ENCODE assay signal across 21 cellular contexts in the genomic region with DNA sequence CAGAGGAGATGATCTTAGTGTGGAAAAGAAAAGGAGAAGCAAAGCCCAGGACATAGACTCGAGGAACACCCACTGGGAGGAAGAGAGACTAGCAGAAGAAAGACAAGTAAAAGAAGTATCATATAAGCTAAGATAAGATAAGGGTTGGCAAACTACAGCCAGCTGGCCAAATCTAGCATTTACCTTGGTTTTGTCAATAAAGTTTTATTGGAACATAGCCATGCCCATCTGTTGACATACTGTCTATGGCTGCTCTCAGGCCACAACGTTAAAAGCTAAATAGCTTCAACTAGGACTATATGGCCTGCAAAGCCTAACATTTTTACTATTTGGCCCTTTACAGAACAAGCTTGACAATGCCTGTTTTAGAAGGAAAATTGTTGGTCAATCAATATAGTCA.
DNase-seq lines count a peak whose midpoint lies in the region; ATAC-seq, FAIRE-seq and TF ChIP-seq lines count a peak whose summit lies in the region.
"Had no signal": no experiment of that assay in that cellular context is flagged by ENCODE, and none has a peak within 500 bp of the region (broad histone marks: within the 10 kb centered on the region; RNA-seq: fewer than 3 reads in every experiment).

No MANE protein-coding gene starts in this region.

- ATAC-seq in GM12878 (no peak), HG03159 (IDR thresholded peaks at IDR 0.05; ENCODE audit: unreplicated experiment) (no peak)
- ATAC-seq in activated naive CD4-positive, alpha-beta T cell treated with anti-CD3 and anti-CD28 coated beads, Interleukin-2, amount 50 U/mL, for 72 hours = no peak
- ATAC-seq: CD8-positive, alpha-beta T cell had no signal

- SMC1A ChIA-PET in GM12878 (lab: Charles Lee; ENCODE audit: uncharacterized antibody, unreplicated experiment) = interaction anchor here (0.8 to 1.8 kb wide), 5 partner anchors 12 to 71 kb away, joined by 3 to 8 read pairs (median 5); no protein-coding TSS in a partner anchor

- no peak for TF ChIP-seq EP300 in GM12878 (IDR thresholded peaks at IDR 0.05; ENCODE audit: borderline replicate concordance in 1 of 2, control insufficient read depth in 1 of 2, low read depth in 2 of 2, low read length in 2 of 2)
- no peak for TF ChIP-seq EP300 in esophagus muscularis mucosa (IDR thresholded peaks at IDR 0.05)

- intact Hi-C loops in Caco-2 (cut with micrococcal nuclease; ENCODE audit: unreplicated experiment) = no loop called here
- intact Hi-C loops in GM12878 (cut with micrococcal nuclease; ENCODE audit: unreplicated experiment) = no loop called here
- intact Hi-C loops in esophagus muscularis mucosa (cut with DNase I) = no loop called here

- DNase-seq in Caco-2 = no peak
- no peak for DNase-seq in GM12878 (ENCODE audit: low read depth, low spot score)
- DNase-seq in esophagus muscularis mucosa (ENCODE audit: extremely low spot score) = no peak
- no peak for DNase-seq in activated naive CD4-positive, alpha-beta T cell treated with anti-CD3 and anti-CD28 coated beads, Interleukin-2, amount 50 U/mL, for 72 hours (ENCODE audit: low spot score in 2 of 2)
- DNase-seq in stimulated activated CD4-positive, alpha-beta T cell treated with anti-CD3 and anti-CD28 coated beads, Interleukin-12 subunit alpha, Interleukin-12 subunit beta, amount 100 ng/mL, for 4 hours = no peak
- no peak for DNase-seq in 8988T
- DNase-seq: CD4-positive, CD25-positive, alpha-beta regulatory T cell; CD8-positive, alpha-beta T cell; DMS53; DMS79 treated with DMSO at 0.1 percent for 48 hours; GF-D8; GM23248; H7; HCEC 1CT had no signal

- CTCF ChIA-PET in Caco-2 (lab: Charles Lee) (no interaction called here), GM12878 (lab: Yijun Ruan, JAX) (interaction anchor here (0.8 to 1.4 kb wide), 6 partner anchors 11 to 434 kb away, joined by 3 to 6 read pairs (median 4); no protein-coding TSS in a partner anchor)

- no peak overlapping the region for H3K27ac ChIP-seq in GM12878 (ENCODE audit: control insufficient read depth, insufficient read depth)
- peak overlapping the region in 3 of 4 donors; percentile 3 to 44 (median 42) for H3K27ac ChIP-seq in esophagus muscularis mucosa (replicated peaks in 1 of 4)
- H3K27ac ChIP-seq: BLaER1, C4-2B, GM23248 had no signal

- no peak for TF ChIP-seq CTCF in Caco-2 (IDR thresholded peaks at IDR 0.05; ENCODE audit: insufficient read depth in 1 of 2, low read depth in 1 of 2, low read length in 1 of 2, severe bottlenecking in 1 of 2, unreplicated experiment in 1 of 2)
- no peak for TF ChIP-seq CTCF in GM12878 (IDR thresholded peaks at IDR 0.05 in 2 of 3, conservative IDR thresholded peaks at IDR 0.05 in 1 of 3; ENCODE audit: control insufficient read depth in 2 of 3, extremely low read depth in 1 of 3, insufficient read depth in 1 of 3, low read depth in 3 of 3, low read length in 3 of 3)
- no peak for TF ChIP-seq CTCF in esophagus muscularis mucosa (IDR thresholded peaks at IDR 0.05)
- no peak for TF ChIP-seq CTCF in nephron (IDR thresholded peaks at IDR 0.05; ENCODE audit: unreplicated experiment in 3 of 3)

- H3K4me1 Mint-ChIP-seq in Caco-2 (ENCODE audit: low read depth, unreplicated experiment) (peaks cover 18% of the 10 kb centered on the region), nephron (peaks cover 37% of the 10 kb centered on the region)

- H3K4me2 ChIP-seq in GM12878 (ENCODE audit: control insufficient read depth, insufficient read depth) = no peak overlapping the region
- H3K4me2 ChIP-seq: BLaER1 had no signal

- no peaks in the 10 kb centered on the region for H3K36me3 Mint-ChIP-seq in Caco-2 (ENCODE audit: insufficient read depth, unreplicated experiment)
- H3K36me3 Mint-ChIP-seq in nephron (ENCODE audit: low read depth) = peaks cover 29% of the 10 kb centered on the region
- H3K36me3 Mint-ChIP-seq in activated naive CD4-positive, alpha-beta T cell treated with anti-CD3 and anti-CD28 coated beads, Interleukin-2, amount 50 U/mL, for 72 hours = peaks cover 0 to 6% of the 10 kb centered on the region in 2 donors
- H3K36me3 Mint-ChIP-seq: CD4-positive, CD25-positive, alpha-beta regulatory T cell; CD8-positive, alpha-beta T cell had no signal

- no peaks in the 10 kb centered on the region for H4K20me1 ChIP-seq in GM12878 (ENCODE audit: control insufficient read depth, insufficient read depth)
- H4K20me1 ChIP-seq: BLaER1 had no signal

- no peak overlapping the region for H2AFZ ChIP-seq in GM12878 (ENCODE audit: control insufficient read depth, low read depth, low read length)
- H2AFZ ChIP-seq: GM23248 had no signal

- H3K9me3 ChIP-seq in Caco-2 (no peaks in the 10 kb centered on the region), GM12878 (replicated peaks; ENCODE audit: control insufficient read depth, insufficient read depth, low read length) (no peaks in the 10 kb centered on the region), esophagus muscularis mucosa (peaks cover 0 to 9% (median 2%) of the 10 kb centered on the region in 4 donors)

- WGBS in GM12878 (ENCODE audit: insufficient coverage, insufficient replicate concordance, low lambda C conversion rate, missing lambda C conversion rate) = 0% methylated on average over 2 of the region's 2 CpGs
- WGBS in esophagus muscularis mucosa = 68% methylated on average over 2 of the region's 2 CpGs

- no peak overlapping the region for H3K9ac ChIP-seq in GM12878 (ENCODE audit: control insufficient read depth, insufficient read depth, low read length)
- H3K9ac ChIP-seq: BLaER1, GM23248 had no signal

- H3K36me3 ChIP-seq in Caco-2 (ENCODE audit: control insufficient read depth, insufficient read depth, low read length) (no peaks in the 10 kb centered on the region), GM12878 (ENCODE audit: control insufficient read depth in 2 of 2, insufficient read depth in 2 of 2, low read length in 1 of 2) (no peaks in the 10 kb centered on the region), esophagus muscularis mucosa (no peaks in the 10 kb centered on the region)
- H3K36me3 ChIP-seq: BLaER1 had no signal

- H3K4me1 ChIP-seq in Caco-2 (peaks cover 14% of the 10 kb centered on the region; the same call in 1 of the 2 replicates), GM12878 (ENCODE audit: control insufficient read depth, insufficient read depth, low read length) (no peaks in the 10 kb centered on the region), esophagus muscularis mucosa (peaks cover 14 to 45% (median 42%) of the 10 kb centered on the region in 4 donors)
- H3K4me1 ChIP-seq: BLaER1 had no signal

- in situ Hi-C loops in GM12878 (cut with MboI) = no loop called here

- H3K27me3 ChIP-seq in Caco-2 (replicated peaks; ENCODE audit: control insufficient read depth, insufficient read depth, low read length) (no peaks in the 10 kb centered on the region), GM12878 (replicated peaks in 1 of 2; ENCODE audit: control insufficient read depth in 2 of 2, insufficient read depth in 2 of 2, low read length in 1 of 2) (no peaks in the 10 kb centered on the region), esophagus muscularis mucosa (no peaks in the 10 kb centered on the region)
- H3K27me3 ChIP-seq: BLaER1 had no signal

- no peak overlapping the region for H3K4me3 Mint-ChIP-seq in Caco-2 (ENCODE audit: unreplicated experiment)
- H3K4me3 Mint-ChIP-seq in nephron = no peak overlapping the region
- H3K4me3 Mint-ChIP-seq: CD4-positive, CD25-positive, alpha-beta regulatory T cell; CD8-positive, alpha-beta T cell had no signal

- H3K4me3 ChIP-seq in Caco-2 (ENCODE audit: low read depth, low read length) (no peak overlapping the region), GM12878 (no peak overlapping the region), esophagus muscularis mucosa (no peak overlapping the region)
- H3K4me3 ChIP-seq: BLaER1, GM23248 had no signal

- TF ChIP-seq RAD21 in GM12878 (IDR thresholded peaks at IDR 0.05; ENCODE audit: insufficient read depth, low read depth, low read length) = no peak

- no peak for TF ChIP-seq POLR2A in GM12878 (IDR thresholded peaks at IDR 0.05; ENCODE audit: low read depth, low read length)
- TF ChIP-seq POLR2A in esophagus muscularis mucosa (IDR thresholded peaks at IDR 0.05; ENCODE audit: low read depth) = no peak

- no peaks in the 10 kb centered on the region for H3K27me3 Mint-ChIP-seq in Caco-2 (ENCODE audit: insufficient read depth, unreplicated experiment)
- no peaks in the 10 kb centered on the region for H3K27me3 Mint-ChIP-seq in nephron (ENCODE audit: low read depth)

- H3K9me3 Mint-ChIP-seq in Caco-2 (ENCODE audit: unreplicated experiment) (peaks cover 25% of the 10 kb centered on the region), nephron (peaks cover 3% of the 10 kb centered on the region)
- H3K9me3 Mint-ChIP-seq in activated naive CD4-positive, alpha-beta T cell treated with anti-CD3 and anti-CD28 coated beads, Interleukin-2, amount 50 U/mL, for 72 hours = peaks cover 0 to 15% of the 10 kb centered on the region in 2 donors
- H3K9me3 Mint-ChIP-seq: CD4-positive, CD25-positive, alpha-beta regulatory T cell; CD8-positive, alpha-beta T cell had no signal

- POLR2A ChIA-PET in Caco-2 (lab: Charles Lee) = no interaction called here
- POLR2A ChIA-PET in GM12878 (lab: Charles Lee) = no interaction called here

- no peak for FAIRE-seq in GM12878 (lab: Jason Lieb, UNC)
- FAIRE-seq: D721Med, GM19239, H1 had no signal

- no peaks in the 10 kb centered on the region for H3K79me2 ChIP-seq in GM12878 (ENCODE audit: control insufficient read depth, insufficient read depth, low read length)

- RAD21 ChIA-PET in GM12878 (lab: Charles Lee; ENCODE audit: unreplicated experiment) = interaction anchor here (1.4 kb wide), 1 partner anchor 56 kb away, joined by 3 read pairs; no protein-coding TSS in a partner anchor

- BruUV-seq in Caco-2 (replicated peaks; lab: Mats Ljungman, UMichigan) (no TSS peak), GM12878 (replicated peaks; lab: Mats Ljungman, UMichigan) (no TSS peak)

- H3K27ac Mint-ChIP-seq in Caco-2 (ENCODE audit: unreplicated experiment) (peak overlapping the region; percentile 35), nephron (peak overlapping the region; percentile 11 to 83 (median 53))
- H3K27ac Mint-ChIP-seq in activated naive CD4-positive, alpha-beta T cell treated with anti-CD3 and anti-CD28 coated beads, Interleukin-2, amount 50 U/mL, for 72 hours = no peak overlapping the region
- H3K27ac Mint-ChIP-seq: CD4-positive, CD25-positive, alpha-beta regulatory T cell; CD8-positive, alpha-beta T cell had no signal

TF ChIP-seq in GM12878, 131 proteins besides CTCF, POLR2A, EP300 and RAD21 (continues in another document):
- TF ChIP-seq, protein P1, sequence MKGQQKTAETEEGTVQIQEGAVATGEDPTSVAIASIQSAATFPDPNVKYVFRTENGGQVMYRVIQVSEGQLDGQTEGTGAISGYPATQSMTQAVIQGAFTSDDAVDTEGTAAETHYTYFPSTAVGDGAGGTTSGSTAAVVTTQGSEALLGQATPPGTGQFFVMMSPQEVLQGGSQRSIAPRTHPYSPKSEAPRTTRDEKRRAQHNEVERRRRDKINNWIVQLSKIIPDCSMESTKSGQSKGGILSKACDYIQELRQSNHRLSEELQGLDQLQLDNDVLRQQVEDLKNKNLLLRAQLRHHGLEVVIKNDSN (IDR thresholded peaks at IDR 0.05; ENCODE audit: borderline replicate concordance, extremely low read length, insufficient read depth, low read depth, low read length) = no peak

Comparison
In these comparisons a context has a peak if more than half of its experiments do, and no peak if none do; other contexts are left out.
1. H3K27ac Mint-ChIP-seq: peak in Caco-2 (single experiment) and nephron (3 of 3); none in activated naive CD4-positive, alpha-beta T cell treated with anti-CD3 and anti-CD28 coated beads, Interleukin-2, amount 50 U/mL, for 72 hours (0 of 2).